ENCODE assay signal across 9 cellular contexts in the genomic region with DNA sequence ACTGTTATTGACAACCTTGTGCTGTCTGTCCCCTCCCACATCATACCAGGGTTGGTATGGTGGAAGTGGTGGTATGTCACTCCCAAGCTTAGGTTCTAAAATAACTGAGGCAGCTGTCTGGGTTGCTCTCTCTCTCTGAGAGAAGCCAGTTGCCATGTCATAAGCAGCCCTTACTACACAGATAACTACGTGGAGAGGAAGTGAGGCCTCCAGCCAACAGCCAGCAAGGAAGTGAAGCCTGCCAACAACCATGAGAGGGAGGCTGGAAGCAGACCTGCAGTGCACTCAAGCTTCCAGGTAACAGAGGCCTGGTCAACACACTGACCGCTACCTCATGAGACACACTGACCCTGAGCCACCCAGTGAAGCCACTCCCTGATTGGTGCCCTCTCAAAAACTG. TPM values are rescaled to one million over a fixed set of nuclear protein-coding genes. Genes with fewer than 3 reads are reported as not detected.
DNase-seq lines count a peak whose midpoint lies in the region; ATAC-seq and TF ChIP-seq lines count a peak whose summit lies in the region.
"Had no signal": no experiment of that assay in that cellular context is flagged by ENCODE, and none has a peak within 500 bp of the region (broad histone marks: within the 10 kb centered on the region; RNA-seq: fewer than 3 reads in every experiment).

No MANE protein-coding gene starts in this region.

- H3K4me1 ChIP-seq in gastrocnemius medialis: peaks cover 0 to 11% of the 10 kb centered on the region in 2 donors
- H3K4me1 ChIP-seq: uterus had no signal

- peak overlapping the region; percentile 4 for H3K27ac Mint-ChIP-seq in activated CD4-positive, alpha-beta memory T cell treated with anti-CD3 and anti-CD28 coated beads, Interleukin-2, amount 10 ng/mL, durations not matched to agents 7 days and 5 days
- H3K27ac Mint-ChIP-seq in activated CD4-positive, alpha-beta memory T cell treated with anti-CD3 and anti-CD28 coated beads for 36 hours: no peak overlapping the region
- no peak overlapping the region for H3K27ac Mint-ChIP-seq in central memory CD8-positive, alpha-beta T cell (ENCODE audit: low read depth)
- no peak overlapping the region; the same call in 1 of the 2 replicates for H3K27ac Mint-ChIP-seq in HFFc6

- in situ Hi-C loops in gastrocnemius medialis (cut with MboI; ENCODE audit: low sequenced_read_pairs in 4 of 4): no loop called here

- peaks cover 9% of the 10 kb centered on the region for H3K4me1 Mint-ChIP-seq in activated CD4-positive, alpha-beta memory T cell treated with anti-CD3 and anti-CD28 coated beads, Interleukin-2, amount 10 ng/mL, durations not matched to agents 7 days and 5 days
- peaks cover 8% of the 10 kb centered on the region for H3K4me1 Mint-ChIP-seq in activated CD4-positive, alpha-beta memory T cell treated with anti-CD3 and anti-CD28 coated beads for 36 hours (ENCODE audit: low read depth)
- no peaks in the 10 kb centered on the region for H3K4me1 Mint-ChIP-seq in central memory CD8-positive, alpha-beta T cell
- H3K4me1 Mint-ChIP-seq in HFFc6 (ENCODE audit: low read depth): peaks cover 21% of the 10 kb centered on the region

- TF ChIP-seq CTCF in gastrocnemius medialis (IDR thresholded peaks at IDR 0.05 in 4 of 5, conservative IDR thresholded peaks at IDR 0.05 in 1 of 5): no peak
- TF ChIP-seq CTCF in HFFc6 (IDR thresholded peaks at IDR 0.05): no peak

- no peaks in the 10 kb centered on the region for H3K27me3 Mint-ChIP-seq in activated CD4-positive, alpha-beta memory T cell treated with anti-CD3 and anti-CD28 coated beads, Interleukin-2, amount 10 ng/mL, durations not matched to agents 7 days and 5 days
- H3K27me3 Mint-ChIP-seq in activated CD4-positive, alpha-beta memory T cell treated with anti-CD3 and anti-CD28 coated beads for 36 hours: no peaks in the 10 kb centered on the region
- no peaks in the 10 kb centered on the region for H3K27me3 Mint-ChIP-seq in central memory CD8-positive, alpha-beta T cell
- H3K27me3 Mint-ChIP-seq in HFFc6 (ENCODE audit: insufficient read depth): no peaks in the 10 kb centered on the region; the same call in 1 of the 2 replicates

- CTCF ChIA-PET in activated CD4-positive, alpha-beta memory T cell treated with anti-CD3 and anti-CD28 coated beads, Interleukin-2, amount 10 ng/mL, durations not matched to agents 7 days and 5 days (lab: Charles Lee): no interaction called here
- CTCF ChIA-PET in activated CD4-positive, alpha-beta memory T cell treated with anti-CD3 and anti-CD28 coated beads for 36 hours (lab: Charles Lee): no interaction called here

- peak overlapping the region; percentile 39 to 55 (median 49) for H3K27ac ChIP-seq in gastrocnemius medialis

- peaks cover 10% of the 10 kb centered on the region for H3K36me3 Mint-ChIP-seq in activated CD4-positive, alpha-beta memory T cell treated with anti-CD3 and anti-CD28 coated beads, Interleukin-2, amount 10 ng/mL, durations not matched to agents 7 days and 5 days (ENCODE audit: low read depth)
- H3K36me3 Mint-ChIP-seq in activated CD4-positive, alpha-beta memory T cell treated with anti-CD3 and anti-CD28 coated beads for 36 hours: peaks cover 4% of the 10 kb centered on the region
- H3K36me3 Mint-ChIP-seq in central memory CD8-positive, alpha-beta T cell (ENCODE audit: insufficient read depth): no peaks in the 10 kb centered on the region
- peaks cover 72% of the 10 kb centered on the region for H3K36me3 Mint-ChIP-seq in HFFc6 (ENCODE audit: low read depth)

- no peak overlapping the region for H3K4me3 Mint-ChIP-seq in activated CD4-positive, alpha-beta memory T cell treated with anti-CD3 and anti-CD28 coated beads, Interleukin-2, amount 10 ng/mL, durations not matched to agents 7 days and 5 days
- H3K4me3 Mint-ChIP-seq in activated CD4-positive, alpha-beta memory T cell treated with anti-CD3 and anti-CD28 coated beads for 36 hours: no peak overlapping the region
- H3K4me3 Mint-ChIP-seq in central memory CD8-positive, alpha-beta T cell: no peak overlapping the region
- no peak overlapping the region for H3K4me3 Mint-ChIP-seq in HFFc6

- POLR2A ChIA-PET in activated CD4-positive, alpha-beta memory T cell treated with anti-CD3 and anti-CD28 coated beads, Interleukin-2, amount 10 ng/mL, durations not matched to agents 7 days and 5 days (lab: Charles Lee): interaction anchor here (3.6 kb wide), 1 partner anchor 18 kb away, joined by 10 read pairs; no protein-coding TSS in a partner anchor
- POLR2A ChIA-PET in activated CD4-positive, alpha-beta memory T cell treated with anti-CD3 and anti-CD28 coated beads for 36 hours (lab: Charles Lee): no interaction called here

- intact Hi-C loops in activated CD4-positive, alpha-beta memory T cell treated with anti-CD3 and anti-CD28 coated beads for 36 hours (cut with micrococcal nuclease): no loop called here
- intact Hi-C loops in gastrocnemius medialis (cut with DNase I; ENCODE audit: low total_unique reads): no loop called here

- H3K9me3 Mint-ChIP-seq in activated CD4-positive, alpha-beta memory T cell treated with anti-CD3 and anti-CD28 coated beads, Interleukin-2, amount 10 ng/mL, durations not matched to agents 7 days and 5 days: no peaks in the 10 kb centered on the region
- no peaks in the 10 kb centered on the region for H3K9me3 Mint-ChIP-seq in activated CD4-positive, alpha-beta memory T cell treated with anti-CD3 and anti-CD28 coated beads for 36 hours
- H3K9me3 Mint-ChIP-seq in central memory CD8-positive, alpha-beta T cell: no peaks in the 10 kb centered on the region
- H3K9me3 Mint-ChIP-seq in HFFc6: no peaks in the 10 kb centered on the region

- TF ChIP-seq POLR2A in gastrocnemius medialis (IDR thresholded peaks at IDR 0.05): no peak

- peak; percentile 78 for ATAC-seq in HG03469 (IDR thresholded peaks at IDR 0.05; ENCODE audit: unreplicated experiment)
- peak; percentile 40 for ATAC-seq in central memory CD8-positive, alpha-beta T cell (replicated peaks; ENCODE audit: extremely low read depth, poor library complexity, severe bottlenecking)
- ATAC-seq in gastrocnemius medialis: peak; percentile 23 to 56

- no peaks in the 10 kb centered on the region for H3K27me3 ChIP-seq in gastrocnemius medialis
- H3K27me3 ChIP-seq: uterus had no signal

- H3K4me3 ChIP-seq in gastrocnemius medialis: no peak overlapping the region
- H3K4me3 ChIP-seq: uterus had no signal

- peaks cover 0 to 7% of the 10 kb centered on the region in 2 donors for H3K36me3 ChIP-seq in gastrocnemius medialis
- H3K36me3 ChIP-seq: uterus had no signal

- no peaks in the 10 kb centered on the region for H3K9me3 ChIP-seq in gastrocnemius medialis
- H3K9me3 ChIP-seq: uterus had no signal

- DNase-seq in activated CD4-positive, alpha-beta memory T cell treated with anti-CD3 and anti-CD28 coated beads, Interleukin-2, amount 10 ng/mL, durations not matched to agents 7 days and 5 days: peak; percentile 24
- DNase-seq in activated CD4-positive, alpha-beta memory T cell treated with anti-CD3 and anti-CD28 coated beads for 36 hours: no peak
- no peak for DNase-seq in central memory CD8-positive, alpha-beta T cell (ENCODE audit: low spot score in 2 of 2)
- DNase-seq in gastrocnemius medialis (no peak), HFFc6 (no peak)
- DNase-seq in stimulated activated CD8-positive, alpha-beta memory T cell treated with anti-CD3 and anti-CD28 coated beads, Interleukin-4, amount 100 ng/mL, for 48 hours: no peak
- no peak for DNase-seq in activated CD4-positive, CD25-positive, alpha-beta regulatory T cell treated with anti-CD3 and anti-CD28 coated beads, Interleukin-2, amount 50 U/mL, for 72 hours

RNA-seq across cellular contexts. Expression of a gene that starts 18.6 kb away (rescaled TPM):
- total RNA-seq in activated CD4-positive, alpha-beta memory T cell treated with anti-CD3 and anti-CD28 coated beads, Interleukin-2, amount 10 ng/mL, durations not matched to agents 7 days and 5 days: 10 to 100 TPM; 13.2 to 13.3 TPM
- 10 to 100 TPM; 23.2 to 25.9 TPM for total RNA-seq in activated CD4-positive, alpha-beta memory T cell treated with anti-CD3 and anti-CD28 coated beads for 36 hours
- 10 to 100 TPM; 17.8 to 75.4 (median 44.8) TPM for total RNA-seq in gastrocnemius medialis
- total RNA-seq in HFFc6 (2021; fragmentation: NEBNext Ultra II Directional; extraction: Animal tissue kit (Norgen Biotek cat#: 25700)): 100 to 1,000 TPM in 5 of 6 experiments, 10 to 100 TPM in 1; 95.3 to 112 (median 107) TPM
